Comparison of ENCODE assay signal across 8 cellular contexts in genomic region chr1:174989540-174990181, GRCh38. TPM values are rescaled to one million over a fixed set of nuclear protein-coding genes. Genes with fewer than 3 reads are reported as not detected.
A peak's percentile ranks its signal among the peaks of the same experiment; 100 is the strongest.
DNase-seq lines count a peak whose midpoint lies in the region; ATAC-seq, FAIRE-seq and TF ChIP-seq lines count a peak whose summit lies in the region.

No MANE protein-coding gene starts in this region.

- H4K20me1 ChIP-seq in HepG2 (ENCODE audit: insufficient read depth, low read length): no peaks in the 10 kb centered on the region

- in situ Hi-C loops in HepG2 (cut with HindIII; ENCODE audit: extremely low pct_ligation_motif_present, low pct_unique_long_range_greater_than_20kb) (loop anchor here (25.0 kb wide), 1 partner anchor 727 kb away; no protein-coding TSS in a partner anchor), brain microvascular endothelial cell (cut with HindIII; ENCODE audit: low pct_ligation_motif_present, low sequenced_read_pairs) (no loop called here)

- TF ChIP-seq EP300 in HepG2 (IDR thresholded peaks at IDR 0.05; ENCODE audit: low read depth in 2 of 2, low read length in 2 of 2) (no peak), HepG2 (CRISPR knock-in tag; IDR thresholded peaks at IDR 0.05; ENCODE audit: borderline replicate concordance) (no peak)

- H3K4me2 ChIP-seq in HepG2 (ENCODE audit: low read depth, low read length): no peak overlapping the region; the same call in 1 of the 2 replicates

- no peaks in the 10 kb centered on the region for H3K9me3 ChIP-seq in liver (ENCODE audit: control insufficient read depth in 4 of 4, low read length in 3 of 4)
- H3K9me3 ChIP-seq in HepG2 (ENCODE audit: low read length): no peaks in the 10 kb centered on the region
- no peaks in the 10 kb centered on the region for H3K9me3 ChIP-seq in breast epithelium

- H3K4me1 ChIP-seq in liver (ENCODE audit: control insufficient read depth in 4 of 4, insufficient read depth in 4 of 4, low read length in 3 of 4): peaks cover 2 to 11% (median 7%) of the 10 kb centered on the region in 4 donors
- H3K4me1 ChIP-seq in HepG2 (ENCODE audit: insufficient read depth, low read length): peaks cover 26% of the 10 kb centered on the region
- peaks cover 0 to 9% of the 10 kb centered on the region in 2 donors for H3K4me1 ChIP-seq in breast epithelium

- peaks cover 0 to under 1% (median 0%) of the 10 kb centered on the region in 7 donors for H3K9me3 Mint-ChIP-seq in naive B cell

- no peaks in the 10 kb centered on the region for H3K27me3 Mint-ChIP-seq in naive B cell

- TF ChIP-seq RAD21 in liver (IDR thresholded peaks at IDR 0.05) (no peak), HepG2 (CRISPR knock-in tag; IDR thresholded peaks at IDR 0.05) (no peak)

- TF ChIP-seq CTCF in liver (IDR thresholded peaks at IDR 0.05; ENCODE audit: low read depth, low read length, missing input control) (no peak), HepG2 (CRISPR knock-in tag; IDR thresholded peaks at IDR 0.05) (no peak), breast epithelium (IDR thresholded peaks at IDR 0.05) (no peak), brain microvascular endothelial cell (IDR thresholded peaks at IDR 0.05; ENCODE audit: low read depth, low read length, missing control alignments) (no peak)

- no TSS peak for BruUV-seq in HepG2 (replicated peaks; lab: Mats Ljungman, UMichigan)

- peak overlapping the region; percentile 9 to 85 for H3K27ac ChIP-seq in liver (ENCODE audit: low read depth in 1 of 2, low read length in 2 of 2)
- no peak overlapping the region for H3K27ac ChIP-seq in HepG2 (ENCODE audit: extremely low read length, insufficient read depth, low read length)
- H3K27ac ChIP-seq in breast epithelium: peak overlapping the region; percentile 87 to 95
- no peak overlapping the region for H3K27ac ChIP-seq in brain microvascular endothelial cell

- H3K9ac ChIP-seq in liver (ENCODE audit: low read depth in 1 of 2, low read length in 2 of 2) (no peak overlapping the region), HepG2 (ENCODE audit: insufficient read depth, low read depth, low read length) (no peak overlapping the region)

- H2AFZ ChIP-seq in HepG2 (ENCODE audit: low read length): no peak overlapping the region

- H3K4me3 Mint-ChIP-seq in naive B cell: peak overlapping the region; percentile 50 to 89 (median 80)

- 48% methylated on average over 5 of the region's 5 CpGs for WGBS in liver
- WGBS in HepG2 (ENCODE audit: low lambda C conversion rate): 91% methylated on average over 5 of the region's 5 CpGs

- H3K36me3 ChIP-seq in liver (ENCODE audit: control insufficient read depth in 4 of 4, insufficient read depth in 3 of 4, low read depth in 1 of 4, low read length in 3 of 4) (no peaks in the 10 kb centered on the region), HepG2 (replicated peaks in 1 of 2; ENCODE audit: control insufficient read depth in 1 of 2, insufficient read depth in 2 of 2, low read length in 2 of 2) (no peaks in the 10 kb centered on the region; a peak in 1 of 5 replicates), breast epithelium (no peaks in the 10 kb centered on the region), brain microvascular endothelial cell (replicated peaks) (no peaks in the 10 kb centered on the region)

- FAIRE-seq in HepG2 (lab: Jason Lieb, UNC): no peak

- CTCF ChIA-PET in HepG2 (lab: Yijun Ruan, JAX; ENCODE audit: low intra/inter-chr PET ratio, low total read pairs): no interaction called here

- H3K36me3 Mint-ChIP-seq in naive B cell: peaks cover 0 to 7% of the 10 kb centered on the region in 2 donors

- H3K4me3 ChIP-seq in liver (ENCODE audit: low read depth in 1 of 3, low read length in 3 of 3) (no peak overlapping the region), HepG2 (replicated peaks in 1 of 3; ENCODE audit: insufficient read depth in 1 of 3, low read depth in 2 of 3, low read length in 3 of 3) (no peak overlapping the region), breast epithelium (peak overlapping the region; percentile 52 to 69 (median 63)), brain microvascular endothelial cell (ENCODE audit: low read depth, low read length) (no peak overlapping the region)

- no peaks in the 10 kb centered on the region for H3K79me2 ChIP-seq in HepG2 (ENCODE audit: insufficient read depth, low read length)

- H3K4me1 Mint-ChIP-seq in naive B cell: peaks cover 10 to 17% (median 13%) of the 10 kb centered on the region in 3 donors

- DNase-seq in HepG2 (ENCODE audit: low spot score) (no peak), breast epithelium (ENCODE audit: low spot score in 2 of 2) (no peak), naive B cell (no peak), iPS-NIHi11 (ENCODE audit: low spot score) (no peak), brain microvascular endothelial cell (no peak), NCI-H1436 treated with DMSO at 0.1 percent for 48 hours (lab: John Stamatoyannopoulos, UW) (no peak)
- DNase-seq in activated effector memory CD4-positive, alpha-beta T cell treated with Interleukin-2 at 50 U/mL for 16 hours: no peak

- H3K27ac Mint-ChIP-seq in naive B cell: peak overlapping the region in 5 of 6 donors; percentile 70 to 98 (median 89)

- H3K27me3 ChIP-seq in liver (ENCODE audit: control insufficient read depth in 4 of 4, insufficient read depth in 4 of 4, low read length in 3 of 4): no peaks in the 10 kb centered on the region
- no peaks in the 10 kb centered on the region for H3K27me3 ChIP-seq in HepG2 (ENCODE audit: control insufficient read depth in 1 of 2, insufficient read depth in 2 of 2, low read length in 2 of 2)
- H3K27me3 ChIP-seq in breast epithelium: no peaks in the 10 kb centered on the region
- no peaks in the 10 kb centered on the region for H3K27me3 ChIP-seq in brain microvascular endothelial cell (replicated peaks)

- POLR2A ChIA-PET in HepG2 (lab: Yijun Ruan, JAX): interaction anchor here (1.6 kb wide), 1 partner anchor 10 kb away, joined by 7 read pairs; the partner anchor contains the start of gene CACYBP

- TF ChIP-seq POLR2A in HepG2 (IDR thresholded peaks at IDR 0.05; ENCODE audit: insufficient read depth in 1 of 2, low read depth in 2 of 2, low read length in 2 of 2): no peak
- TF ChIP-seq POLR2A in breast epithelium (IDR thresholded peaks at IDR 0.05): no peak

- ATAC-seq in HepG2: no peak
- no peak for ATAC-seq in naive B cell (ENCODE audit: low read depth in 2 of 2)

- intact Hi-C loops in HepG2 (cut with micrococcal nuclease; ENCODE audit: unreplicated experiment): loop anchor here (2.0 kb wide), 1 partner anchor 219 kb away; no protein-coding TSS in a partner anchor
- intact Hi-C loops in breast epithelium (cut with DNase I; ENCODE audit: low total_unique reads): no loop called here

RNA-seq across cellular contexts. Expression of gene CACYBP, which starts 10.1 kb away (rescaled TPM):
- total RNA-seq in liver: 10 to 100 TPM; 39.2 to 81.2 TPM
- polyA plus RNA-seq in liver: 10 to 100 TPM; 26.4 to 34.0 TPM
- 183 and 247 TPM in 2 replicates for total RNA-seq in HepG2 (2016; rRNA removed; fragmentation: Illumina TruSeq; extraction: Trizol)
- total RNA-seq in HepG2 (2016; cell fraction: cytosol; rRNA removed; fragmentation: Illumina TruSeq; extraction: Trizol; ENCODE audit: low read depth): 30.4 and 49.6 TPM in 2 replicates
- total RNA-seq in HepG2 (2016; cell fraction: insoluble cytoplasmic fraction; rRNA removed; fragmentation: Illumina TruSeq; extraction: Trizol): 174 and 253 TPM in 2 replicates
- total RNA-seq in HepG2 (2016; cell fraction: membrane; rRNA removed; fragmentation: Illumina TruSeq; extraction: Trizol): 59.8 and 73.6 TPM in 2 replicates
- total RNA-seq in HepG2 (2016; cell fraction: nucleus; rRNA removed; fragmentation: Illumina TruSeq; extraction: Trizol): 71.5 and 73.7 TPM in 2 replicates
- 14.4 and 18.4 TPM in 2 replicates for polyA plus RNA-seq in HepG2 (2011; rRNA removed)
- 16.9 and 18.9 TPM in 2 replicates for polyA plus RNA-seq in HepG2 (2011; cell fraction: cytosol; rRNA removed)
- polyA plus RNA-seq in HepG2 (2011; cell fraction: nucleus; rRNA removed): 6.2 and 30.3 TPM in 2 replicates
- polyA plus RNA-seq in HepG2 (2012): 63.3 and 84.9 TPM in 2 replicates
- polyA plus RNA-seq in HepG2 (2016; cell fraction: cytosol; fragmentation: Illumina TruSeq; extraction: Trizol; ENCODE audit: low read depth): 27.7 and 44.6 TPM in 2 replicates
- 258 and 299 TPM in 2 replicates for polyA plus RNA-seq in HepG2 (2016; cell fraction: insoluble cytoplasmic fraction; fragmentation: Illumina TruSeq; extraction: Trizol; ENCODE audit: low read depth)
- polyA plus RNA-seq in HepG2 (2016; cell fraction: membrane; fragmentation: Illumina TruSeq; extraction: Trizol; ENCODE audit: low read depth): 37.6 and 44.0 TPM in 2 replicates
- 94.4 and 105 TPM in 2 replicates for polyA plus RNA-seq in HepG2 (2016; cell fraction: nucleus; fragmentation: Illumina TruSeq; extraction: Trizol; ENCODE audit: insufficient read depth, low read depth)
- 7.8 and 17.6 TPM in 2 replicates for polyA minus RNA-seq in HepG2 (2011; rRNA and poly(A)+ RNA removed; ENCODE audit: low replicate concordance)
- polyA minus RNA-seq in HepG2 (2011; cell fraction: cytosol; rRNA and poly(A)+ RNA removed): 13.6 and 15.7 TPM in 2 replicates
- polyA minus RNA-seq in HepG2 (2011; cell fraction: nucleus; rRNA and poly(A)+ RNA removed): 22.3 and 32.9 TPM in 2 replicates
- total RNA-seq in breast epithelium: 100 to 1,000 TPM in 1 of 3 donors, 10 to 100 TPM in 2; 68.2 to 129 (median 72.8) TPM
- polyA plus RNA-seq in naive B cell (ENCODE audit: low read depth in 6 of 6): 100 to 1,000 TPM; 107 to 148 (median 140) TPM

RNA-seq across cellular contexts. Expression of gene MRPS14, which starts 33.6 kb away (rescaled TPM):
- 10 to 100 TPM; 14.9 to 23.0 TPM for total RNA-seq in liver
- polyA plus RNA-seq in liver: 10 to 100 TPM; 21.8 to 41.4 TPM
- 43.2 and 52.7 TPM in 2 replicates for total RNA-seq in HepG2 (2016; rRNA removed; fragmentation: Illumina TruSeq; extraction: Trizol)
- 9.3 and 9.4 TPM in 2 replicates for total RNA-seq in HepG2 (2016; cell fraction: cytosol; rRNA removed; fragmentation: Illumina TruSeq; extraction: Trizol; ENCODE audit: low read depth)
- total RNA-seq in HepG2 (2016; cell fraction: insoluble cytoplasmic fraction; rRNA removed; fragmentation: Illumina TruSeq; extraction: Trizol): 44.1 and 58.4 TPM in 2 replicates
- 13.3 and 14.6 TPM in 2 replicates for total RNA-seq in HepG2 (2016; cell fraction: membrane; rRNA removed; fragmentation: Illumina TruSeq; extraction: Trizol)
- total RNA-seq in HepG2 (2016; cell fraction: nucleus; rRNA removed; fragmentation: Illumina TruSeq; extraction: Trizol): 19.0 and 20.8 TPM in 2 replicates
- polyA plus RNA-seq in HepG2 (2011; rRNA removed): 32.0 and 36.6 TPM in 2 replicates
- 20.4 and 26.8 TPM in 2 replicates for polyA plus RNA-seq in HepG2 (2011; cell fraction: cytosol; rRNA removed)
- polyA plus RNA-seq in HepG2 (2011; cell fraction: nucleus; rRNA removed): 14.8 and 19.5 TPM in 2 replicates
- polyA plus RNA-seq in HepG2 (2012): 38.4 and 42.2 TPM in 2 replicates
- 11.7 and 12.1 TPM in 2 replicates for polyA plus RNA-seq in HepG2 (2016; cell fraction: cytosol; fragmentation: Illumina TruSeq; extraction: Trizol; ENCODE audit: low read depth)
- 52.9 and 60.0 TPM in 2 replicates for polyA plus RNA-seq in HepG2 (2016; cell fraction: insoluble cytoplasmic fraction; fragmentation: Illumina TruSeq; extraction: Trizol; ENCODE audit: low read depth)
- 11.2 and 11.7 TPM in 2 replicates for polyA plus RNA-seq in HepG2 (2016; cell fraction: membrane; fragmentation: Illumina TruSeq; extraction: Trizol; ENCODE audit: low read depth)
- 32.8 and 35.8 TPM in 2 replicates for polyA plus RNA-seq in HepG2 (2016; cell fraction: nucleus; fragmentation: Illumina TruSeq; extraction: Trizol; ENCODE audit: insufficient read depth, low read depth)
- polyA minus RNA-seq in HepG2 (2011; rRNA and poly(A)+ RNA removed; ENCODE audit: low replicate concordance): 11.8 and 20.3 TPM in 2 replicates
- 9.5 and 10.3 TPM in 2 replicates for polyA minus RNA-seq in HepG2 (2011; cell fraction: cytosol; rRNA and poly(A)+ RNA removed)
- polyA minus RNA-seq in HepG2 (2011; cell fraction: nucleus; rRNA and poly(A)+ RNA removed): 25.4 and 25.8 TPM in 2 replicates
- 10 to 100 TPM; 22.9 to 38.5 (median 28.5) TPM for total RNA-seq in breast epithelium
- 10 to 100 TPM; 27.9 to 52.5 (median 43.0) TPM for polyA plus RNA-seq in naive B cell (ENCODE audit: low read depth in 6 of 6)

Comparison
In these comparisons a context has a peak if more than half of its experiments do, and no peak if none do; other contexts are left out.
1. H3K27ac ChIP-seq: peak in liver (2 of 2) and breast epithelium (2 of 2); none in HepG2 (single experiment) and brain microvascular endothelial cell (single experiment).
2. H3K4me3 ChIP-seq: peak in breast epithelium (3 of 3); none in liver (0 of 3), HepG2 (0 of 3) and brain microvascular endothelial cell (single experiment).